In the genomic region with DNA sequence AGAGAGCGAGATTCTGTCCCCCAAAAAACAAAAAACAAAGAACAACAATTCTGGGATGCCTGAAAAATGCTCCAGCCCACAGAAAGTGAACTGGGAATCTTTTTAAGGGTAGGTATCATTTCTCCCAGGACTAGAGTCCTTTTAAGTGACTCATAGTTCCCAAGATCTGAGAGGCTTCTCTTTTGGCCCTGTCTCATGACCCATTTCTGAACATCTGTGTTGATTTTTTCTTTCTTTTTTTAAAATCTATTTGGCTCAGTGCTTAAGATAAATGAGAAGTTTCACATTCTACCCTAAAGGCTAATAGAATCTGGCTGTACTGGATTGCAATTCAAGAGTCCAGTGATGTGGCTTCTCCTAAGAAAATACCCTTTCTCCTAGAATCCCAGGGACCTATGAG, we compare ENCODE assay signal across 16 cellular contexts.
DNase-seq lines count a peak whose midpoint lies in the region; ATAC-seq and TF ChIP-seq lines count a peak whose summit lies in the region.
"Had no signal": no experiment of that assay in that cellular context is flagged by ENCODE, and none has a peak within 500 bp of the region (broad histone marks: within the 10 kb centered on the region; RNA-seq: fewer than 3 reads in every experiment).

No MANE protein-coding gene starts in this region.

- intact Hi-C loops in heart right ventricle (cut with DNase I), result no loop called here
- intact Hi-C loops in right cardiac atrium (cut with DNase I), result no loop called here
- intact Hi-C loops in vagina (cut with DNase I), result no loop called here
- intact Hi-C loops in aorta (cut with DNase I), result no loop called here
- intact Hi-C loops in transverse colon (cut with DNase I; ENCODE audit: low total_unique reads), result no loop called here

- WGBS in heart right ventricle, 2 donors, result 39 to 77% methylated on average over 1 of the region's 1 CpG
- 79% methylated on average over 1 of the region's 1 CpG for WGBS in right cardiac atrium
- 60 to 94% methylated on average over 1 of the region's 1 CpG for WGBS in aorta, 2 donors
- 73% methylated on average over 1 of the region's 1 CpG; no CpG with 5 or more reads in 1 of the 2 donors for WGBS in transverse colon (ENCODE audit: low coverage in 1 of 2), 2 donors

- ATAC-seq in heart right ventricle (peak in 7 of 8 donors; percentile 45 to 77 (median 61)), right cardiac atrium (no peak), aorta (ENCODE audit: low FRiP score) (no peak)
- ATAC-seq: A549; stimulated activated memory B cell treated with anti-CD40 and anti-IgM and Interleukin-4, amounts not matched to agents 10 μg/mL and 1 μg/mL and 100 μg/mL, for 72 hours had no signal

- H3K27ac ChIP-seq in heart right ventricle (no peak overlapping the region), right cardiac atrium (ENCODE audit: low read length) (no peak overlapping the region), vagina (peak overlapping the region; percentile 43), aorta (ENCODE audit: low read depth in 1 of 2, low read length in 2 of 2) (no peak overlapping the region), transverse colon (peak overlapping the region in 1 of 4 donors; percentile 16)
- H3K27ac ChIP-seq: A549, HL-60, upper lobe of right lung had no signal

- H3K36me3 ChIP-seq in heart right ventricle (no peaks in the 10 kb centered on the region), vagina (no peaks in the 10 kb centered on the region), aorta (ENCODE audit: control insufficient read depth in 1 of 2, insufficient read depth in 2 of 2, low read length in 1 of 2) (no peaks in the 10 kb centered on the region), transverse colon (no peaks in the 10 kb centered on the region)
- H3K36me3 ChIP-seq: upper lobe of right lung had no signal

- TF ChIP-seq CTCF in heart right ventricle (IDR thresholded peaks at IDR 0.05) (no peak), vagina (IDR thresholded peaks at IDR 0.05) (no peak), transverse colon (IDR thresholded peaks at IDR 0.05) (no peak)

- H3K27me3 ChIP-seq in heart right ventricle (peaks cover 0 to 13% (median 7%) of the 10 kb centered on the region in 7 donors), right cardiac atrium (ENCODE audit: control insufficient read depth, insufficient read depth) (no peaks in the 10 kb centered on the region), vagina (no peaks in the 10 kb centered on the region), aorta (ENCODE audit: control insufficient read depth in 1 of 2, insufficient read depth in 2 of 2, low read length in 1 of 2) (no peaks in the 10 kb centered on the region), transverse colon (no peaks in the 10 kb centered on the region)
- H3K27me3 ChIP-seq: upper lobe of right lung had no signal

- in situ Hi-C loops in transverse colon (cut with MboI; ENCODE audit: low pct_ligation_motif_present in 1 of 4, low pct_unique_long_range_greater_than_20kb in 1 of 4, low sequenced_read_pairs in 3 of 4), result no loop called here

- H3K9me3 ChIP-seq in heart right ventricle (no peaks in the 10 kb centered on the region), right cardiac atrium (ENCODE audit: control insufficient read depth, low read length) (no peaks in the 10 kb centered on the region), vagina (no peaks in the 10 kb centered on the region), aorta (ENCODE audit: control insufficient read depth, low read length) (no peaks in the 10 kb centered on the region), transverse colon (no peaks in the 10 kb centered on the region)
- H3K9me3 ChIP-seq: A549, upper lobe of right lung had no signal

- H3K4me1 ChIP-seq in heart right ventricle (peaks cover 0 to 7% (median 0%) of the 10 kb centered on the region in 9 donors), right cardiac atrium (ENCODE audit: control insufficient read depth, insufficient read depth, low read length) (no peaks in the 10 kb centered on the region), vagina (peaks cover 24% of the 10 kb centered on the region), aorta (ENCODE audit: control insufficient read depth in 1 of 2, insufficient read depth in 2 of 2, low read length in 2 of 2) (no peaks in the 10 kb centered on the region), transverse colon (peaks cover 0 to 8% (median 1%) of the 10 kb centered on the region in 4 donors)
- H3K4me1 ChIP-seq: A549 had no signal

- no peak overlapping the region for H3K4me3 ChIP-seq in heart right ventricle
- no peak overlapping the region for H3K4me3 ChIP-seq in right cardiac atrium (ENCODE audit: low read length)
- H3K4me3 ChIP-seq in vagina, result no peak overlapping the region
- H3K4me3 ChIP-seq in aorta (ENCODE audit: low read length in 2 of 2), result no peak overlapping the region
- H3K4me3 ChIP-seq in transverse colon, result no peak overlapping the region
- H3K4me3 ChIP-seq: A549, upper lobe of right lung had no signal

- TF ChIP-seq EP300 in transverse colon (IDR thresholded peaks at IDR 0.05; ENCODE audit: low read depth), result no peak

- DNase-seq in heart right ventricle (no peak), right cardiac atrium (no peak), dedifferentiated amniotic fluid mesenchymal stem cell (ENCODE audit: extremely low spot score) (peak; percentile 76), iris pigment epithelial cell (ENCODE audit: low read depth) (peak; percentile 54), vagina (ENCODE audit: extremely low spot score in 2 of 2) (peak in 1 of 2 donors; percentile 0), aorta (no peak), transverse colon (no peak), cerebellar cortex (ENCODE audit: low spot score) (no peak)
- DNase-seq: activated naive CD4-positive, alpha-beta T cell treated with Interleukin-2 at 50 U/mL for 16 hours; immature natural killer cell; NCI-H1436 treated with DMSO at 0.1 percent for 48 hours; NCI-H2227 treated with DMSO at 0.1 percent for 48 hours; upper lobe of right lung had no signal

- TF ChIP-seq POLR2A in vagina (IDR thresholded peaks at IDR 0.05) (no peak), transverse colon (IDR thresholded peaks at IDR 0.05) (no peak)

Comparison
In these comparisons a context has a peak if more than half of its experiments do, and no peak if none do; other contexts are left out.
1. ATAC-seq: peak in heart right ventricle (7 of 8); none in right cardiac atrium (0 of 2) and aorta (single experiment).
2. DNase-seq: peak in dedifferentiated amniotic fluid mesenchymal stem cell (single experiment) and iris pigment epithelial cell (single experiment); none in heart right ventricle (0 of 2), right cardiac atrium (0 of 3), aorta (0 of 2), transverse colon (single experiment) and cerebellar cortex (single experiment).